ENCODE assay signal across 8 cellular contexts in the genomic region with DNA sequence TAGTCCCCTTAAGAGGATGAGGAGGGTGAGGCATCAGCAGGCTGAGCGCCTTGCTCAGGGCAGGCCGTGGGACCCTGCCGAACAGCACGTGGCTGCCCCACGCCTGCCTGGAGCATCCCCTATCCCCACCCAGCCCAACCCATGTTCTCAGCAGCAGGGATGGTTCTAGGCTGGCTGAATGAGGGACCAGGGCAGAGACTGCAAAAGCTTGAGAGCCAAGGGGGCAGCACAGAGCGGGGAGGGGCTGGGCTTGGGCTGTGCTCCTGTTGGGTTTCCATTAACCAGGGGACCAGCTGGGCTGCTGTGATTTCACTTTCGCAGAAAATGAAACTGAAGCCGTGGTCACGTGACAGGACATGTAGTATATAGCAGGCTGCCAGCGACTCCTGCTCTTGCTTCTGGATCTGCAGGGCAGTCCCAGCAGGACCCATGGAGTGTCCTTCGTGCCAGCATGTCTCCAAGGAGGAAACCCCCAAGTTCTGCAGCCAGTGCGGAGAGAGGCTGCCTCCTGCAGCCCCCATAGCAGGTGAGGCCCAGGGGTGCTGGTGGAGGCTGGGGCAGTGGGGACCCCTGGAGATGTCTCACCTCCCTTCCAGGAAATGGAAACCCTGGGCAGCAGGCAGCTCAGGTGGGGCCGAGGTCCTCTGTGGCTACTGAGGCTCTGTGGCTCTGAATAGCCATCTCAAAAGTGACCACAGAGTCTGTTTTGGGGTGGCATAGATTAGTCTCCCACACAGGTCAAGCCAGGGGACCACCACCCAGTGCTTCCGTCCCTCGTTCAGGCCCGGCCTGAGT. TPM values are rescaled to one million over a fixed set of nuclear protein-coding genes. Genes with fewer than 3 reads are reported as not detected.
DNase-seq lines count a peak whose midpoint lies in the region; ATAC-seq, FAIRE-seq and TF ChIP-seq lines count a peak whose summit lies in the region.

No MANE protein-coding gene starts in this region.

- TF ChIP-seq POLR2A in GM18505 (IDR thresholded peaks at IDR 0.05; ENCODE audit: borderline replicate concordance, extremely low read depth, insufficient read depth, insufficient read length): peak; percentile 98

- ATAC-seq in GM18505 (IDR thresholded peaks at IDR 0.05; ENCODE audit: unreplicated experiment) (peak; percentile 28), HG03135 (IDR thresholded peaks at IDR 0.05; ENCODE audit: unreplicated experiment) (peak; percentile 46), sciatic nerve (peak; percentile 86)

- peak; percentile 95 for DNase-seq in OCI-M1 (lab: John Stamatoyannopoulos, UW)
- peak; percentile 76 for DNase-seq in activated T-helper 9 cell treated with anti-CD3 and anti-CD28 coated beads, Interleukin-2, amount 50 U/mL, for 16 hours (ENCODE audit: low read depth)
- DNase-seq in head of caudate nucleus: peak in 30 of 42 donors; percentile 15 to 78 (median 49)
- DNase-seq in sciatic nerve (ENCODE audit: low spot score): peak; percentile 90
- DNase-seq in amniotic stem cell (lab: John Stamatoyannopoulos, UW): no peak

- intact Hi-C loops in head of caudate nucleus (cut with DNase I) (loop anchor here (10.0 kb wide), 1 partner anchor 119 kb away; a partner anchor contains a TSS), sciatic nerve (cut with DNase I) (loop anchor here (1.0 kb wide), 1 partner anchor 18 kb away; no protein-coding TSS in a partner anchor)

- FAIRE-seq in A204.1 (lab: Jason Lieb, UNC): peak; percentile 39

RNA-seq across cellular contexts. Expression of a gene that starts 2.8 kb away (rescaled TPM):
- 178 TPM for total RNA-seq in sciatic nerve

RNA-seq across cellular contexts. Expression of a gene that starts 43.2 kb away (rescaled TPM):
- total RNA-seq in sciatic nerve: 35.9 TPM

RNA-seq across cellular contexts. Expression of a gene that starts 43.3 kb away (rescaled TPM):
- 46.8 TPM for total RNA-seq in sciatic nerve

Comparison
In these comparisons a context has a peak if more than half of its experiments do, and no peak if none do; other contexts are left out.
1. ATAC-seq: peak in every context shown above with its lines; median percentile 86 in sciatic nerve; 46 in HG03135; 28 in GM18505.